ENCODE assay signal across 8 cellular contexts in genomic region chr7:130884437-130885417, GRCh38.
DNase-seq lines count a peak whose midpoint lies in the region; ATAC-seq and TF ChIP-seq lines count a peak whose summit lies in the region.

No MANE protein-coding gene starts in this region.

- H3K27me3 ChIP-seq in neural cell (ENCODE audit: insufficient read depth, low read depth, low read length), result no peaks in the 10 kb centered on the region

- TF ChIP-seq CTCF in coronary artery (IDR thresholded peaks at IDR 0.05) (no peak), neural cell (IDR thresholded peaks at IDR 0.05; ENCODE audit: poor library complexity, severe bottlenecking) (no peak)

- intact Hi-C loops in posterior vena cava (cut with DNase I), result no loop called here

- DNase-seq in DMS53 (lab: John Stamatoyannopoulos, UW) (peak; percentile 70), NCI-H524 (lab: John Stamatoyannopoulos, UW) (peak; percentile 17 to 52), coronary artery (ENCODE audit: low spot score) (no peak), posterior vena cava (ENCODE audit: low spot score) (no peak), NCI-H2107 treated with DMSO at 0.1 percent for 48 hours (lab: John Stamatoyannopoulos, UW; ENCODE audit: unreplicated experiment) (no peak), NOMO-1 (lab: John Stamatoyannopoulos, UW; ENCODE audit: unreplicated experiment in 2 of 2) (no peak)

- no peaks in the 10 kb centered on the region for H3K79me2 ChIP-seq in neural cell (replicated peaks; ENCODE audit: insufficient read depth, low read length)

- H3K9ac ChIP-seq in neural cell (ENCODE audit: low read length), result no peak overlapping the region

- H4K20me1 ChIP-seq in neural cell (ENCODE audit: insufficient read depth), result no peaks in the 10 kb centered on the region

- H3K4me2 ChIP-seq in neural cell (ENCODE audit: low read length), result no peak overlapping the region

- no peaks in the 10 kb centered on the region for H3F3A ChIP-seq in neural cell (ENCODE audit: insufficient read depth, low read length, poor library complexity, severe bottlenecking)

- H3K9me2 ChIP-seq in neural cell (ENCODE audit: insufficient read depth, low read length), result no peaks in the 10 kb centered on the region

- no peak overlapping the region for H3K4me3 ChIP-seq in coronary artery
- H3K4me3 ChIP-seq in neural cell (ENCODE audit: low read length), result no peak overlapping the region

- no peak for TF ChIP-seq EP300 in neural cell (conservative IDR thresholded peaks at IDR 0.05; ENCODE audit: poor library complexity, severe bottlenecking)

- H3K27ac ChIP-seq in coronary artery, result peak overlapping the region; percentile 16 to 62
- H3K27ac ChIP-seq in neural cell (ENCODE audit: low read length), result no peak overlapping the region

- TF ChIP-seq RAD21 in neural cell (conservative IDR thresholded peaks at IDR 0.05), result no peak

- no peaks in the 10 kb centered on the region for H3K36me3 ChIP-seq in neural cell (ENCODE audit: insufficient read depth, low read length)

- H3K9me3 ChIP-seq in neural cell (ENCODE audit: low read length), result no peaks in the 10 kb centered on the region

- H2AFZ ChIP-seq in neural cell (ENCODE audit: low read depth, low read length), result no peak overlapping the region

- no peak for ATAC-seq in HG03108 (IDR thresholded peaks at IDR 0.05; ENCODE audit: unreplicated experiment)

TF ChIP-seq in neural cell, 6 proteins besides CTCF, POLR2A, EP300 and RAD21:
- no peak for TF ChIP-seq REST (IDR thresholded peaks at IDR 0.05; ENCODE audit: borderline replicate concordance)
- TF ChIP-seq MXI1 (conservative IDR thresholded peaks at IDR 0.05; ENCODE audit: poor library complexity, severe bottlenecking), result peak; percentile 45

Comparison
In these comparisons a context has a peak if more than half of its experiments do, and no peak if none do; other contexts are left out.
1. DNase-seq: peak in DMS53 (single experiment) and NCI-H524 (2 of 2); none in coronary artery (single experiment), posterior vena cava (single experiment), NCI-H2107 treated with DMSO at 0.1 percent for 48 hours (single experiment) and NOMO-1 (0 of 2).